In the genomic region with DNA sequence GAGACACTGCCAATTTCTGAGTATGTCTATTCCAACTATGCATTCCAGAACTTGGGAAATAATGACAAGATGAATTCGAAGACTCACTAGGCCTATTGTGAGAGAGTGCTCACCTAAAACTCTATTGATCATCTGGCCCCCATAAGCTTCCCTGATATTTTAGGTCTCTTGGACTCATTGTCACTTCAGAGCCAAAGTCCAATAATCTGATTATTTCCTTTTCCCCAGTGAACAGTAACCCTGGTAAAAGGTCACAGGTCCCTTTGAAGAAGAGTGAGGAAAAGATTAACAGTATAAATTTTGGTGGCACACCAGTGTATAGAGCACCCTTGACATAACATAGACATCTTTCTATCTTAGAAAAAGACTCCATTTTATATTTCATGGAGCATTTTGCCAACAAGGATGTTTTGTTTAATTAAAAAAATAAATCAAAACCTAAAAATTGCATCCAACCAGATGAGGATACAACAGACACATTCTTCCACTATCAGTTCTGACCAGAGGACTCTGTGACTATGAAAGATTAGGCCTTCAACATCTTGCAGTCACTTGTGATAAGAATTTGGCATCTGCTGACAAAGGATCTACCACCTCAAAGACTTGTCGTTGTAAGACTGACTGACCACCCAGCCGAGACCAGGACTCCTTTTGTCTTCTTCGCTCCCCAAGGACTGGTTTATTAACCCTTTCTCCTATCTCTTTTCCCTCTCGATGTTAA, we compare ENCODE assay signal across 1 cellular context.
TF ChIP-seq lines count a peak whose summit lies in the region.

No MANE protein-coding gene starts in this region.

TF ChIP-seq in K562, 482 proteins besides CTCF, POLR2A, EP300 and RAD21 (continued from another document and continues in another):
- TF ChIP-seq, protein P1, sequence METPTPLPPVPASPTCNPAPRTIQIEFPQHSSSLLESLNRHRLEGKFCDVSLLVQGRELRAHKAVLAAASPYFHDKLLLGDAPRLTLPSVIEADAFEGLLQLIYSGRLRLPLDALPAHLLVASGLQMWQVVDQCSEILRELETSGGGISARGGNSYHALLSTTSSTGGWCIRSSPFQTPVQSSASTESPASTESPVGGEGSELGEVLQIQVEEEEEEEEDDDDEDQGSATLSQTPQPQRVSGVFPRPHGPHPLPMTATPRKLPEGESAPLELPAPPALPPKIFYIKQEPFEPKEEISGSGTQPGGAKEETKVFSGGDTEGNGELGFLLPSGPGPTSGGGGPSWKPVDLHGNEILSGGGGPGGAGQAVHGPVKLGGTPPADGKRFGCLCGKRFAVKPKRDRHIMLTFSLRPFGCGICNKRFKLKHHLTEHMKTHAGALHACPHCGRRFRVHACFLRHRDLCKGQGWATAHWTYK (CRISPR knock-in tag; IDR thresholded peaks at IDR 0.05), result 0 out of 2 replicates have a peak, but pooled peaks have one; percentile 20
- TF ChIP-seq BCL6 (CRISPR knock-in tag; IDR thresholded peaks at IDR 0.05) (0 out of 2 replicates have a peak, but pooled peaks have one; percentile 27), BHLHE40 (IDR thresholded peaks at IDR 0.05; ENCODE audit: low read length) (no peak; the same call in 1 of the 2 replicates), NR4A1 (CRISPR knock-in tag; IDR thresholded peaks at IDR 0.05) (no peak), NR4A1 (tag; IDR thresholded peaks at IDR 0.05) (peak; percentile 37; the same call in 1 of the 2 replicates), DDX20 (tag; IDR thresholded peaks at IDR 0.05; ENCODE audit: low read depth) (no peak), RBM17 (IDR thresholded peaks at IDR 0.05; ENCODE audit: borderline replicate concordance, low read depth, low read length) (no peak), CHD1 (IDR thresholded peaks at IDR 0.05; ENCODE audit: low read length) (no peak), NRF1 (conservative IDR thresholded peaks at IDR 0.05 in 1 of 2, IDR thresholded peaks at IDR 0.05 in 1 of 2) (no peak), BRF1 (IDR thresholded peaks at IDR 0.05; ENCODE audit: borderline replicate concordance, extremely low read depth, insufficient read length) (no peak), SAFB2 (IDR thresholded peaks at IDR 0.05; ENCODE audit: borderline replicate concordance, low read depth, low read length, severe bottlenecking) (no peak), MCM7 (IDR thresholded peaks at IDR 0.05) (no peak), HMGN3 (IDR thresholded peaks at IDR 0.05; ENCODE audit: borderline replicate concordance, extremely low read depth, insufficient read length, low read depth, low read length) (no peak), NR2F6 (CRISPR knock-in tag; IDR thresholded peaks at IDR 0.05) (no peak), PHF20 (IDR thresholded peaks at IDR 0.05; ENCODE audit: partially characterized antibody) (no peak), NCOA2 (IDR thresholded peaks at IDR 0.05; ENCODE audit: partially characterized antibody in 2 of 2) (no peak), ILK (tag; IDR thresholded peaks at IDR 0.05; ENCODE audit: borderline replicate concordance, low read depth) (no peak), SAP30 (IDR thresholded peaks at IDR 0.05; ENCODE audit: borderline replicate concordance, insufficient read depth, low read depth, low read length, poor library complexity, severe bottlenecking) (no peak), MED1 (CRISPR knock-in tag; IDR thresholded peaks at IDR 0.05; ENCODE audit: borderline replicate concordance) (no peak), HNRNPH1 (optimal IDR thresholded peaks at IDR 0.05; ENCODE audit: low read depth, low read length) (no peak)
- TF ChIP-seq, protein P2, sequence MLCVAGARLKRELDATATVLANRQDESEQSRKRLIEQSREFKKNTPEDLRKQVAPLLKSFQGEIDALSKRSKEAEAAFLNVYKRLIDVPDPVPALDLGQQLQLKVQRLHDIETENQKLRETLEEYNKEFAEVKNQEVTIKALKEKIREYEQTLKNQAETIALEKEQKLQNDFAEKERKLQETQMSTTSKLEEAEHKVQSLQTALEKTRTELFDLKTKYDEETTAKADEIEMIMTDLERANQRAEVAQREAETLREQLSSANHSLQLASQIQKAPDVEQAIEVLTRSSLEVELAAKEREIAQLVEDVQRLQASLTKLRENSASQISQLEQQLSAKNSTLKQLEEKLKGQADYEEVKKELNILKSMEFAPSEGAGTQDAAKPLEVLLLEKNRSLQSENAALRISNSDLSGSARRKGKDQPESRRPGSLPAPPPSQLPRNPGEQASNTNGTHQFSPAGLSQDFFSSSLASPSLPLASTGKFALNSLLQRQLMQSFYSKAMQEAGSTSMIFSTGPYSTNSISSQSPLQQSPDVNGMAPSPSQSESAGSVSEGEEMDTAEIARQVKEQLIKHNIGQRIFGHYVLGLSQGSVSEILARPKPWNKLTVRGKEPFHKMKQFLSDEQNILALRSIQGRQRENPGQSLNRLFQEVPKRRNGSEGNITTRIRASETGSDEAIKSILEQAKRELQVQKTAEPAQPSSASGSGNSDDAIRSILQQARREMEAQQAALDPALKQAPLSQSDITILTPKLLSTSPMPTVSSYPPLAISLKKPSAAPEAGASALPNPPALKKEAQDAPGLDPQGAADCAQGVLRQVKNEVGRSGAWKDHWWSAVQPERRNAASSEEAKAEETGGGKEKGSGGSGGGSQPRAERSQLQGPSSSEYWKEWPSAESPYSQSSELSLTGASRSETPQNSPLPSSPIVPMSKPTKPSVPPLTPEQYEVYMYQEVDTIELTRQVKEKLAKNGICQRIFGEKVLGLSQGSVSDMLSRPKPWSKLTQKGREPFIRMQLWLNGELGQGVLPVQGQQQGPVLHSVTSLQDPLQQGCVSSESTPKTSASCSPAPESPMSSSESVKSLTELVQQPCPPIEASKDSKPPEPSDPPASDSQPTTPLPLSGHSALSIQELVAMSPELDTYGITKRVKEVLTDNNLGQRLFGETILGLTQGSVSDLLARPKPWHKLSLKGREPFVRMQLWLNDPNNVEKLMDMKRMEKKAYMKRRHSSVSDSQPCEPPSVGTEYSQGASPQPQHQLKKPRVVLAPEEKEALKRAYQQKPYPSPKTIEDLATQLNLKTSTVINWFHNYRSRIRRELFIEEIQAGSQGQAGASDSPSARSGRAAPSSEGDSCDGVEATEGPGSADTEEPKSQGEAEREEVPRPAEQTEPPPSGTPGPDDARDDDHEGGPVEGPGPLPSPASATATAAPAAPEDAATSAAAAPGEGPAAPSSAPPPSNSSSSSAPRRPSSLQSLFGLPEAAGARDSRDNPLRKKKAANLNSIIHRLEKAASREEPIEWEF (CRISPR knock-in tag; IDR thresholded peaks at IDR 0.05), result no peak
- TF ChIP-seq, protein P3, sequence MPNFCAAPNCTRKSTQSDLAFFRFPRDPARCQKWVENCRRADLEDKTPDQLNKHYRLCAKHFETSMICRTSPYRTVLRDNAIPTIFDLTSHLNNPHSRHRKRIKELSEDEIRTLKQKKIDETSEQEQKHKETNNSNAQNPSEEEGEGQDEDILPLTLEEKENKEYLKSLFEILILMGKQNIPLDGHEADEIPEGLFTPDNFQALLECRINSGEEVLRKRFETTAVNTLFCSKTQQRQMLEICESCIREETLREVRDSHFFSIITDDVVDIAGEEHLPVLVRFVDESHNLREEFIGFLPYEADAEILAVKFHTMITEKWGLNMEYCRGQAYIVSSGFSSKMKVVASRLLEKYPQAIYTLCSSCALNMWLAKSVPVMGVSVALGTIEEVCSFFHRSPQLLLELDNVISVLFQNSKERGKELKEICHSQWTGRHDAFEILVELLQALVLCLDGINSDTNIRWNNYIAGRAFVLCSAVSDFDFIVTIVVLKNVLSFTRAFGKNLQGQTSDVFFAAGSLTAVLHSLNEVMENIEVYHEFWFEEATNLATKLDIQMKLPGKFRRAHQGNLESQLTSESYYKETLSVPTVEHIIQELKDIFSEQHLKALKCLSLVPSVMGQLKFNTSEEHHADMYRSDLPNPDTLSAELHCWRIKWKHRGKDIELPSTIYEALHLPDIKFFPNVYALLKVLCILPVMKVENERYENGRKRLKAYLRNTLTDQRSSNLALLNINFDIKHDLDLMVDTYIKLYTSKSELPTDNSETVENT (CRISPR knock-in tag; IDR thresholded peaks at IDR 0.05), result no peak
- TF ChIP-seq, protein P4, sequence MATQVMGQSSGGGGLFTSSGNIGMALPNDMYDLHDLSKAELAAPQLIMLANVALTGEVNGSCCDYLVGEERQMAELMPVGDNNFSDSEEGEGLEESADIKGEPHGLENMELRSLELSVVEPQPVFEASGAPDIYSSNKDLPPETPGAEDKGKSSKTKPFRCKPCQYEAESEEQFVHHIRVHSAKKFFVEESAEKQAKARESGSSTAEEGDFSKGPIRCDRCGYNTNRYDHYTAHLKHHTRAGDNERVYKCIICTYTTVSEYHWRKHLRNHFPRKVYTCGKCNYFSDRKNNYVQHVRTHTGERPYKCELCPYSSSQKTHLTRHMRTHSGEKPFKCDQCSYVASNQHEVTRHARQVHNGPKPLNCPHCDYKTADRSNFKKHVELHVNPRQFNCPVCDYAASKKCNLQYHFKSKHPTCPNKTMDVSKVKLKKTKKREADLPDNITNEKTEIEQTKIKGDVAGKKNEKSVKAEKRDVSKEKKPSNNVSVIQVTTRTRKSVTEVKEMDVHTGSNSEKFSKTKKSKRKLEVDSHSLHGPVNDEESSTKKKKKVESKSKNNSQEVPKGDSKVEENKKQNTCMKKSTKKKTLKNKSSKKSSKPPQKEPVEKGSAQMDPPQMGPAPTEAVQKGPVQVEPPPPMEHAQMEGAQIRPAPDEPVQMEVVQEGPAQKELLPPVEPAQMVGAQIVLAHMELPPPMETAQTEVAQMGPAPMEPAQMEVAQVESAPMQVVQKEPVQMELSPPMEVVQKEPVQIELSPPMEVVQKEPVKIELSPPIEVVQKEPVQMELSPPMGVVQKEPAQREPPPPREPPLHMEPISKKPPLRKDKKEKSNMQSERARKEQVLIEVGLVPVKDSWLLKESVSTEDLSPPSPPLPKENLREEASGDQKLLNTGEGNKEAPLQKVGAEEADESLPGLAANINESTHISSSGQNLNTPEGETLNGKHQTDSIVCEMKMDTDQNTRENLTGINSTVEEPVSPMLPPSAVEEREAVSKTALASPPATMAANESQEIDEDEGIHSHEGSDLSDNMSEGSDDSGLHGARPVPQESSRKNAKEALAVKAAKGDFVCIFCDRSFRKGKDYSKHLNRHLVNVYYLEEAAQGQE (CRISPR knock-in tag; IDR thresholded peaks at IDR 0.05; ENCODE audit: low read depth), result no peak
- TF ChIP-seq, protein P5, sequence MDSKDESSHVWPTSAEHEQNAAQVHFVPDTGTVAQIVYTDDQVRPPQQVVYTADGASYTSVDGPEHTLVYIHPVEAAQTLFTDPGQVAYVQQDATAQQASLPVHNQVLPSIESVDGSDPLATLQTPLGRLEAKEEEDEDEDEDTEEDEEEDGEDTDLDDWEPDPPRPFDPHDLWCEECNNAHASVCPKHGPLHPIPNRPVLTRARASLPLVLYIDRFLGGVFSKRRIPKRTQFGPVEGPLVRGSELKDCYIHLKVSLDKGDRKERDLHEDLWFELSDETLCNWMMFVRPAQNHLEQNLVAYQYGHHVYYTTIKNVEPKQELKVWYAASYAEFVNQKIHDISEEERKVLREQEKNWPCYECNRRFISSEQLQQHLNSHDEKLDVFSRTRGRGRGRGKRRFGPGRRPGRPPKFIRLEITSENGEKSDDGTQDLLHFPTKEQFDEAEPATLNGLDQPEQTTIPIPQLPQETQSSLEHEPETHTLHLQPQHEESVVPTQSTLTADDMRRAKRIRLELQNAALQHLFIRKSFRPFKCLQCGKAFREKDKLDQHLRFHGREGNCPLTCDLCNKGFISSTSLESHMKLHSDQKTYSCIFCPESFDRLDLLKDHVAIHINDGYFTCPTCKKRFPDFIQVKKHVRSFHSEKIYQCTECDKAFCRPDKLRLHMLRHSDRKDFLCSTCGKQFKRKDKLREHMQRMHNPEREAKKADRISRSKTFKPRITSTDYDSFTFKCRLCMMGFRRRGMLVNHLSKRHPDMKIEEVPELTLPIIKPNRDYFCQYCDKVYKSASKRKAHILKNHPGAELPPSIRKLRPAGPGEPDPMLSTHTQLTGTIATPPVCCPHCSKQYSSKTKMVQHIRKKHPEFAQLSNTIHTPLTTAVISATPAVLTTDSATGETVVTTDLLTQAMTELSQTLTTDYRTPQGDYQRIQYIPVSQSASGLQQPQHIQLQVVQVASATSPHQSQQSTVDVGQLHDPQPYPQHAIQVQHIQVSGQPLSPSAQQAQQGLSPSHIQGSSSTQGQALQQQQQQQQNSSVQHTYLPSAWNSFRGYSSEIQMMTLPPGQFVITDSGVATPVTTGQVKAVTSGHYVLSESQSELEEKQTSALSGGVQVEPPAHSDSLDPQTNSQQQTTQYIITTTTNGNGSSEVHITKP (IDR thresholded peaks at IDR 0.05; ENCODE audit: partially characterized antibody), result no peak
- TF ChIP-seq, protein P6, sequence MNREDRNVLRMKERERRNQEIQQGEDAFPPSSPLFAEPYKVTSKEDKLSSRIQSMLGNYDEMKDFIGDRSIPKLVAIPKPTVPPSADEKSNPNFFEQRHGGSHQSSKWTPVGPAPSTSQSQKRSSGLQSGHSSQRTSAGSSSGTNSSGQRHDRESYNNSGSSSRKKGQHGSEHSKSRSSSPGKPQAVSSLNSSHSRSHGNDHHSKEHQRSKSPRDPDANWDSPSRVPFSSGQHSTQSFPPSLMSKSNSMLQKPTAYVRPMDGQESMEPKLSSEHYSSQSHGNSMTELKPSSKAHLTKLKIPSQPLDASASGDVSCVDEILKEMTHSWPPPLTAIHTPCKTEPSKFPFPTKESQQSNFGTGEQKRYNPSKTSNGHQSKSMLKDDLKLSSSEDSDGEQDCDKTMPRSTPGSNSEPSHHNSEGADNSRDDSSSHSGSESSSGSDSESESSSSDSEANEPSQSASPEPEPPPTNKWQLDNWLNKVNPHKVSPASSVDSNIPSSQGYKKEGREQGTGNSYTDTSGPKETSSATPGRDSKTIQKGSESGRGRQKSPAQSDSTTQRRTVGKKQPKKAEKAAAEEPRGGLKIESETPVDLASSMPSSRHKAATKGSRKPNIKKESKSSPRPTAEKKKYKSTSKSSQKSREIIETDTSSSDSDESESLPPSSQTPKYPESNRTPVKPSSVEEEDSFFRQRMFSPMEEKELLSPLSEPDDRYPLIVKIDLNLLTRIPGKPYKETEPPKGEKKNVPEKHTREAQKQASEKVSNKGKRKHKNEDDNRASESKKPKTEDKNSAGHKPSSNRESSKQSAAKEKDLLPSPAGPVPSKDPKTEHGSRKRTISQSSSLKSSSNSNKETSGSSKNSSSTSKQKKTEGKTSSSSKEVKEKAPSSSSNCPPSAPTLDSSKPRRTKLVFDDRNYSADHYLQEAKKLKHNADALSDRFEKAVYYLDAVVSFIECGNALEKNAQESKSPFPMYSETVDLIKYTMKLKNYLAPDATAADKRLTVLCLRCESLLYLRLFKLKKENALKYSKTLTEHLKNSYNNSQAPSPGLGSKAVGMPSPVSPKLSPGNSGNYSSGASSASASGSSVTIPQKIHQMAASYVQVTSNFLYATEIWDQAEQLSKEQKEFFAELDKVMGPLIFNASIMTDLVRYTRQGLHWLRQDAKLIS (CRISPR knock-in tag; IDR thresholded peaks at IDR 0.05), result no peak
- TF ChIP-seq, protein P7, sequence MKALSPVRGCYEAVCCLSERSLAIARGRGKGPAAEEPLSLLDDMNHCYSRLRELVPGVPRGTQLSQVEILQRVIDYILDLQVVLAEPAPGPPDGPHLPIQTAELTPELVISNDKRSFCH (CRISPR knock-in tag; IDR thresholded peaks at IDR 0.05), result no peak
- TF ChIP-seq, protein P7 (tag; IDR thresholded peaks at IDR 0.05), result no peak
- TF ChIP-seq, protein P8, sequence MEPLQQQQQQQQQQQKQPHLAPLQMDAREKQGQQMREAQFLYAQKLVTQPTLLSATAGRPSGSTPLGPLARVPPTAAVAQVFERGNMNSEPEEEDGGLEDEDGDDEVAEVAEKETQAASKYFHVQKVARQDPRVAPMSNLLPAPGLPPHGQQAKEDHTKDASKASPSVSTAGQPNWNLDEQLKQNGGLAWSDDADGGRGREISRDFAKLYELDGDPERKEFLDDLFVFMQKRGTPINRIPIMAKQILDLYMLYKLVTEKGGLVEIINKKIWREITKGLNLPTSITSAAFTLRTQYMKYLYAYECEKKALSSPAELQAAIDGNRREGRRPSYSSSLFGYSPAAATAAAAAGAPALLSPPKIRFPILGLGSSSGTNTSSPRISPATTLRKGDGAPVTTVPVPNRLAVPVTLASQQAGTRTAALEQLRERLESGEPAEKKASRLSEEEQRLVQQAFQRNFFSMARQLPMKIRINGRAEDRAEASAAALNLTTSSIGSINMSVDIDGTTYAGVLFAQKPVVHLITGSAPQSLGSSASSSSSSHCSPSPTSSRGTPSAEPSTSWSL (CRISPR knock-in tag; IDR thresholded peaks at IDR 0.05; ENCODE audit: borderline replicate concordance), result no peak
